Comparison of ENCODE assay signal across 21 cellular contexts in genomic region chr21:36684957-36685714, GRCh38. TPM values are rescaled to one million over a fixed set of nuclear protein-coding genes. Genes with fewer than 3 reads are reported as not detected.
DNase-seq lines count a peak whose midpoint lies in the region; ATAC-seq, FAIRE-seq and TF ChIP-seq lines count a peak whose summit lies in the region.
"Had no signal": no experiment of that assay in that cellular context is flagged by ENCODE, and none has a peak within 500 bp of the region (broad histone marks: within the 10 kb centered on the region; RNA-seq: fewer than 3 reads in every experiment).

No MANE protein-coding gene starts in this region.

- intact Hi-C loops in left lung (cut with DNase I): no loop called here
- intact Hi-C loops in esophagus muscularis mucosa (cut with DNase I): no loop called here
- intact Hi-C loops in PC-9 (cut with micrococcal nuclease; ENCODE audit: unreplicated experiment): no loop called here

- 46% methylated on average over 2 of the region's 2 CpGs for WGBS in esophagus muscularis mucosa

- H3K27ac ChIP-seq in left lung: no peak overlapping the region
- H3K27ac ChIP-seq in esophagus muscularis mucosa (replicated peaks in 1 of 4): no peak overlapping the region
- H3K27ac ChIP-seq in PC-9: no peak overlapping the region
- H3K27ac ChIP-seq: SJCRH30 had no signal

- H3K36me3 ChIP-seq in left lung: no peaks in the 10 kb centered on the region
- H3K36me3 ChIP-seq in esophagus muscularis mucosa: no peaks in the 10 kb centered on the region
- H3K36me3 ChIP-seq in PC-9 (ENCODE audit: low read depth): no peaks in the 10 kb centered on the region
- H3K36me3 ChIP-seq: SJCRH30 had no signal

- H2AFZ ChIP-seq in PC-9: no peak overlapping the region

- DNase-seq in AG10803 (ENCODE audit: low read depth) (peak; percentile 62), NCI-H2029 (lab: John Stamatoyannopoulos, UW) (peak; percentile 29), RPMI7951 (ENCODE audit: low read depth) (peak; percentile 80), left lung (no peak), GM20000 (ENCODE audit: low spot score) (no peak), esophagus muscularis mucosa (ENCODE audit: extremely low spot score) (no peak), PC-9 (no peak), RCC 7860 (ENCODE audit: low spot score) (no peak)
- DNase-seq: CD4-positive, CD25-positive, alpha-beta regulatory T cell; DMS79; GOT3; KG1; NCI-H1417; NCI-H2081; NCI-H2227 treated with DMSO at 0.1 percent for 48 hours; NCI-H69; SJCRH30 had no signal

- H3K27me3 ChIP-seq in left lung (peaks cover 28 to 96% of the 10 kb centered on the region in 2 donors), esophagus muscularis mucosa (peaks cover 0 to 96% (median 13%) of the 10 kb centered on the region in 4 donors), PC-9 (ENCODE audit: insufficient read depth, low read depth) (no peaks in the 10 kb centered on the region)
- H3K27me3 ChIP-seq: SJCRH30 had no signal

- no TSS peak for BruUV-seq in PC-9 (replicated peaks; lab: Mats Ljungman, UMichigan)

- no peak overlapping the region for H3K4me3 ChIP-seq in AG10803 (ENCODE audit: low read length)
- no peak overlapping the region for H3K4me3 ChIP-seq in left lung
- no peak overlapping the region for H3K4me3 ChIP-seq in esophagus muscularis mucosa
- no peak overlapping the region for H3K4me3 ChIP-seq in PC-9
- H3K4me3 ChIP-seq: SJCRH30 had no signal

- no peaks in the 10 kb centered on the region for H4K20me1 ChIP-seq in PC-9 (ENCODE audit: insufficient read depth)

- TF ChIP-seq CTCF in AG10803 (conservative IDR thresholded peaks at IDR 0.05; ENCODE audit: low read length) (no peak), left lung (IDR thresholded peaks at IDR 0.05) (no peak), GM20000 (IDR thresholded peaks at IDR 0.05; ENCODE audit: extremely low read depth, missing control alignments) (no peak), esophagus muscularis mucosa (IDR thresholded peaks at IDR 0.05) (no peak), PC-9 (conservative IDR thresholded peaks at IDR 0.05) (no peak)

- H3K4me1 ChIP-seq in left lung (no peaks in the 10 kb centered on the region), esophagus muscularis mucosa (peaks cover 0 to 3% (median 0%) of the 10 kb centered on the region in 4 donors), PC-9 (replicated peaks; ENCODE audit: insufficient read depth) (no peaks in the 10 kb centered on the region)
- H3K4me1 ChIP-seq: SJCRH30 had no signal

- peak; percentile 27 for ATAC-seq in left lung

- TF ChIP-seq POLR2A in esophagus muscularis mucosa (IDR thresholded peaks at IDR 0.05; ENCODE audit: low read depth): no peak

- FAIRE-seq in RCC 7860 (lab: Jason Lieb, UNC): no peak
- FAIRE-seq: A204.1, G401.6, GM12891, GM19239 had no signal

- peaks cover 0 to 15% of the 10 kb centered on the region in 2 donors for H3K9me3 ChIP-seq in left lung
- H3K9me3 ChIP-seq in esophagus muscularis mucosa: peaks cover 0 to 23% (median 17%) of the 10 kb centered on the region in 4 donors
- H3K9me3 ChIP-seq in PC-9 (ENCODE audit: insufficient read depth, low read depth): peaks cover 10% of the 10 kb centered on the region; the same call in 1 of the 2 replicates

- CTCF ChIA-PET in PC-9 (lab: Charles Lee): interaction anchor here (0.5 kb wide), 1 partner anchor 88 kb away, joined by 4 read pairs; no protein-coding TSS in a partner anchor

- no peaks in the 10 kb centered on the region for H3K9me2 ChIP-seq in PC-9 (ENCODE audit: insufficient read depth)

- no peak overlapping the region for H3K4me2 ChIP-seq in PC-9

- H3F3A ChIP-seq in PC-9 (ENCODE audit: insufficient read depth, low read depth): no peaks in the 10 kb centered on the region

- POLR2A ChIA-PET in PC-9 (lab: Charles Lee; ENCODE audit: unreplicated experiment): interaction anchor here (0.9 kb wide), 1 partner anchor 111 kb away, joined by 4 read pairs; no protein-coding TSS in a partner anchor

- H3K79me2 ChIP-seq in PC-9 (ENCODE audit: low read depth): no peaks in the 10 kb centered on the region

- no peak for TF ChIP-seq EP300 in esophagus muscularis mucosa (IDR thresholded peaks at IDR 0.05)

RNA-seq across cellular contexts. Expression of gene SIM2, which starts 13.8 kb away (rescaled TPM):
- total RNA-seq in RPMI7951 (2014; rRNA removed; shearing (Covaris generic)): 1.2 and 1.5 TPM in 2 replicates
- total RNA-seq in left lung (not detected), esophagus muscularis mucosa (under 1 TPM in 1 of 4 donors, not detected in 3; 0.42 TPM), PC-9 (2021) (17.9 and 18.5 TPM in 2 replicates)
- total RNA-seq: CD4-positive, CD25-positive, alpha-beta regulatory T cell had no signal

Comparison
In these comparisons a context has a peak if more than half of its experiments do, and no peak if none do; other contexts are left out.
1. DNase-seq: peak in AG10803 (single experiment), NCI-H2029 (single experiment) and RPMI7951 (single experiment); none in left lung (0 of 2), GM20000 (single experiment), esophagus muscularis mucosa (single experiment), PC-9 (0 of 2) and RCC 7860 (single experiment).